Comparison of ENCODE assay signal across 8 cellular contexts in the genomic region with DNA sequence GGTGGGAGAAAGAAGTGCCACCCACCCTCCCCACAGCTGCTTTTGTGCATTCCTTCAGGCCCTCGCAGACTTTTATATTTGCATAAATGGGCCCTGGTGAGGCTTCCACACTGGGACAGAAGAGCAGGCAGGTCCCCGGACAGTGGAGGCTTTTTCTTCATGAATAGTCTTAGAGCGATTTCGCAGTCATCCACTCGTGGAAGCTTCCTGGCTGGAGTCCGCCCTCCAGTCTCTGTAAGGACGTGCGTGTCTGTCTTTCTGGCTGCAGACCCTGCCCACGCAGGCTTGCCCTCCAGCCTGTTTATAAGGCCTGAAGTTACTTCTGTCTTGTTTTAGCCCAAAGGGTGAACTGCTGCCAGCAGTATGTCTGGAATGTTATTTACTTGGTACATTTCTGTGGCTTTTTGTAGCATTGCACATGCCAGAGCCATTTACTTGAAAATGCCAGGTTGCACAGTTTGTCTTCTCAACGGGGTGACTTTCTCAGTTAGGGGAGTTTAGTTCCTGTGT.
A peak's percentile ranks its signal among the peaks of the same experiment; 100 is the strongest.
DNase-seq lines count a peak whose midpoint lies in the region; ATAC-seq and TF ChIP-seq lines count a peak whose summit lies in the region.

No MANE protein-coding gene starts in this region.

- H3K36me3 ChIP-seq in Karpas-422 (ENCODE audit: insufficient read depth, low read length) = no peaks in the 10 kb centered on the region
- H3K36me3 ChIP-seq in body of pancreas (replicated peaks in 1 of 2; ENCODE audit: insufficient read depth in 1 of 2, low read depth in 2 of 2) = no peaks in the 10 kb centered on the region
- H3K36me3 ChIP-seq in testis (ENCODE audit: low read depth, missing control alignments) = no peaks in the 10 kb centered on the region

- H3K27ac ChIP-seq in Karpas-422 (ENCODE audit: low read length) (peak overlapping the region; percentile 62), body of pancreas (peak overlapping the region; percentile 14 to 78 (median 64)), layer of hippocampus (ENCODE audit: low read depth, low read length) (peak overlapping the region; percentile 74), testis (peak overlapping the region; percentile 78 to 86)

- no peaks in the 10 kb centered on the region for H3K9me2 ChIP-seq in Karpas-422 (replicated peaks; ENCODE audit: insufficient read depth, low read length)

- 59 to 64% methylated on average over 10 of the region's 10 CpGs for WGBS in body of pancreas, 2 donors
- WGBS in testis, 2 donors = 35 to 46% methylated on average over 10 of the region's 10 CpGs

- H3K9me3 ChIP-seq in Karpas-422 (ENCODE audit: low read length) (no peaks in the 10 kb centered on the region), body of pancreas (no peaks in the 10 kb centered on the region), testis (no peaks in the 10 kb centered on the region)

- no peaks in the 10 kb centered on the region for H3K9me3 Mint-ChIP-seq in activated CD8-positive, alpha-beta memory T cell treated with anti-CD3 and anti-CD28 coated beads, Interleukin-2, amount 10 ng/mL, durations not matched to agents 7 days and 5 days (ENCODE audit: low read depth)

- intact Hi-C loops in body of pancreas (cut with DNase I) = no loop called here
- intact Hi-C loops in testis (cut with DNase I; ENCODE audit: low total_unique reads) = no loop called here

- H3K4me1 Mint-ChIP-seq in activated CD8-positive, alpha-beta memory T cell treated with anti-CD3 and anti-CD28 coated beads, Interleukin-2, amount 10 ng/mL, durations not matched to agents 7 days and 5 days = no peaks in the 10 kb centered on the region

- no peaks in the 10 kb centered on the region for H3K36me3 Mint-ChIP-seq in activated CD8-positive, alpha-beta memory T cell treated with anti-CD3 and anti-CD28 coated beads, Interleukin-2, amount 10 ng/mL, durations not matched to agents 7 days and 5 days

- no peaks in the 10 kb centered on the region for H3K27me3 ChIP-seq in Karpas-422 (ENCODE audit: low read length)
- no peaks in the 10 kb centered on the region for H3K27me3 ChIP-seq in body of pancreas
- no peaks in the 10 kb centered on the region for H3K27me3 ChIP-seq in layer of hippocampus (ENCODE audit: control insufficient read depth, insufficient read depth, low read length)
- H3K27me3 ChIP-seq in testis = no peaks in the 10 kb centered on the region

- peak overlapping the region; percentile 52 for H3K9ac ChIP-seq in Karpas-422 (ENCODE audit: low read length)

- ATAC-seq in body of pancreas (peak; percentile 82), GM19455 (IDR thresholded peaks at IDR 0.05; ENCODE audit: unreplicated experiment) (no peak)
- ATAC-seq in activated CD8-positive, alpha-beta memory T cell treated with anti-CD3 and anti-CD28 coated beads, Interleukin-2, amount 10 ng/mL, durations not matched to agents 7 days and 5 days = no peak

- H3K4me3 ChIP-seq in Karpas-422 (ENCODE audit: low read length) (peak overlapping the region; percentile 29; the same call in 1 of the 2 replicates), body of pancreas (no peak overlapping the region), testis (no peak overlapping the region)

- TF ChIP-seq CTCF in body of pancreas (IDR thresholded peaks at IDR 0.05) = peak in 1 of 7 experiments; percentile 7
- TF ChIP-seq CTCF in testis (IDR thresholded peaks at IDR 0.05) = no peak

- CTCF ChIA-PET in activated CD8-positive, alpha-beta memory T cell treated with anti-CD3 and anti-CD28 coated beads, Interleukin-2, amount 10 ng/mL, durations not matched to agents 7 days and 5 days (lab: Charles Lee) = no interaction called here

- no peaks in the 10 kb centered on the region for H3K27me3 Mint-ChIP-seq in activated CD8-positive, alpha-beta memory T cell treated with anti-CD3 and anti-CD28 coated beads, Interleukin-2, amount 10 ng/mL, durations not matched to agents 7 days and 5 days

- no peaks in the 10 kb centered on the region for H3K79me2 ChIP-seq in Karpas-422 (ENCODE audit: low read length)

- H2AFZ ChIP-seq in Karpas-422 (ENCODE audit: low read length) = no peak overlapping the region

- DNase-seq in Karpas-422 (no peak), body of pancreas (peak; percentile 39 to 74 (median 56)), testis (peak; percentile 52), NCI-H2227 treated with DMSO at 0.1 percent for 48 hours (lab: John Stamatoyannopoulos, UW) (no peak)
- no peak for DNase-seq in activated CD8-positive, alpha-beta memory T cell treated with anti-CD3 and anti-CD28 coated beads, Interleukin-2, amount 10 ng/mL, durations not matched to agents 7 days and 5 days
- no peak for DNase-seq in activated CD8-positive, alpha-beta memory T cell treated with anti-CD3 and anti-CD28 coated beads, Interleukin-2, amount 50 U/mL, for 4 hours

- H3K4me2 ChIP-seq in Karpas-422 (ENCODE audit: low read depth, low read length, poor library complexity, severe bottlenecking) = peak overlapping the region; percentile 59

- TF ChIP-seq POLR2A in body of pancreas (IDR thresholded peaks at IDR 0.05) (peak in 2 of 3 donors; percentile 17 to 28), testis (IDR thresholded peaks at IDR 0.05) (no peak)

- no peaks in the 10 kb centered on the region; the same call in 1 of the 2 replicates for H4K20me1 ChIP-seq in Karpas-422 (ENCODE audit: insufficient read depth, low read depth, low read length)

- no peak overlapping the region for H3K4me3 Mint-ChIP-seq in activated CD8-positive, alpha-beta memory T cell treated with anti-CD3 and anti-CD28 coated beads, Interleukin-2, amount 10 ng/mL, durations not matched to agents 7 days and 5 days

- no peak overlapping the region for H3K27ac Mint-ChIP-seq in activated CD8-positive, alpha-beta memory T cell treated with anti-CD3 and anti-CD28 coated beads, Interleukin-2, amount 10 ng/mL, durations not matched to agents 7 days and 5 days

- peaks cover 39% of the 10 kb centered on the region for H3K4me1 ChIP-seq in Karpas-422 (ENCODE audit: low read length)
- H3K4me1 ChIP-seq in body of pancreas = peaks cover 25% of the 10 kb centered on the region
- H3K4me1 ChIP-seq in testis = peaks cover 44% of the 10 kb centered on the region

Comparison
In these comparisons a context has a peak if more than half of its experiments do, and no peak if none do; other contexts are left out.
1. DNase-seq: peak in body of pancreas (4 of 4) and testis (single experiment); none in Karpas-422 (single experiment), activated CD8-positive, alpha-beta memory T cell treated with anti-CD3 and anti-CD28 coated beads, Interleukin-2, amount 10 ng/mL, durations not matched to agents 7 days and 5 days (single experiment), NCI-H2227 treated with DMSO at 0.1 percent for 48 hours (single experiment) and activated CD8-positive, alpha-beta memory T cell treated with anti-CD3 and anti-CD28 coated beads, Interleukin-2, amount 50 U/mL, for 4 hours (single experiment).
2. Peak in every context shown above with its lines, with median percentiles within 50 percentile points of each other: H3K27ac ChIP-seq.